25 cellular contexts compared by ENCODE assay signal in genomic region chr19:30678168-30678567, GRCh38.
"Had no signal": no experiment of that assay in that cellular context is flagged by ENCODE, and none has a peak within 500 bp of the region (broad histone marks: within the 10 kb centered on the region; RNA-seq: fewer than 3 reads in every experiment).

No MANE protein-coding gene starts in this region.

- H3K4me1 ChIP-seq: colonic mucosa, gastrocnemius medialis, left lung had no signal

- FAIRE-seq: endometrium, islet of Langerhans had no signal

- DNase-seq: colonic mucosa; cortex of kidney; effector CD8-positive, alpha-beta T cell; effector memory CD8-positive, alpha-beta T cell; endodermal cell; erythroblast; esophagus squamous epithelium; foreskin fibroblast; foreskin melanocyte; gastrocnemius medialis; glutamatergic neuron; head of caudate nucleus; heart right ventricle; hippocampal formation; left cardiac atrium; left lung; left ventricle myocardium superior; lower lobe of right lung; mesenchymal stem cell; midbrain; naive thymus-derived CD4-positive, alpha-beta T cell had no signal

- H3K27ac ChIP-seq: colonic mucosa, epithelial cell of prostate, esophagus squamous epithelium, gastrocnemius medialis, heart right ventricle, left lung, lower lobe of right lung had no signal

- H3K27me3 ChIP-seq: gastrocnemius medialis had no signal

- H3K9me3 ChIP-seq: colonic mucosa, esophagus squamous epithelium, gastrocnemius medialis, heart right ventricle, left lung, lower lobe of right lung had no signal

- H3K4me3 ChIP-seq: colonic mucosa, esophagus squamous epithelium, gastrocnemius medialis, heart right ventricle, left lung, lower lobe of right lung had no signal

- H3K36me3 ChIP-seq: colonic mucosa, esophagus squamous epithelium, gastrocnemius medialis, heart right ventricle, left lung, lower lobe of right lung had no signal

- ATAC-seq: effector memory CD8-positive, alpha-beta T cell; esophagus mucosa; gastrocnemius medialis; heart right ventricle; left cardiac atrium; left lung; left ventricle myocardium superior; lower lobe of right lung; naive thymus-derived CD4-positive, alpha-beta T cell had no signal
